ENCODE assay signal across 17 cellular contexts in genomic region chr2:26463252-26464207, GRCh38. TPM values are rescaled to one million over a fixed set of nuclear protein-coding genes. Genes with fewer than 3 reads are reported as not detected.
A peak's percentile ranks its signal among the peaks of the same experiment; 100 is the strongest.
DNase-seq lines count a peak whose midpoint lies in the region; ATAC-seq and TF ChIP-seq lines count a peak whose summit lies in the region.
"Had no signal": no experiment of that assay in that cellular context is flagged by ENCODE, and none has a peak within 500 bp of the region (broad histone marks: within the 10 kb centered on the region; RNA-seq: fewer than 3 reads in every experiment).

No MANE protein-coding gene starts in this region.

- H3K4me1 Mint-ChIP-seq in GM23338: peaks cover 18% of the 10 kb centered on the region
- peaks cover 11% of the 10 kb centered on the region for H3K4me1 Mint-ChIP-seq in brain

- DNase-seq in A673 (ENCODE audit: low spot score) (peak; percentile 23), GM23338 (ENCODE audit: low spot score) (peak; percentile 71), lower lobe of right lung (peak; percentile 41), DMS114 treated with DMSO at 0.1 percent for 48 hours (lab: John Stamatoyannopoulos, UW; ENCODE audit: unreplicated experiment) (no peak), DMS 273 treated with DMSO at 0.1 percent for 48 hours (lab: John Stamatoyannopoulos, UW) (no peak), T-helper 9 cell (no peak)
- DNase-seq in activated CD8-positive, alpha-beta memory T cell treated with anti-CD3 and anti-CD28 coated beads, Interleukin-2, amount 50 U/mL, for 48 hours: no peak
- DNase-seq: activated CD8-positive, alpha-beta T cell treated with anti-CD3 and anti-CD28 coated beads for 36 hours; colonic mucosa; NCI-H187; uterus had no signal

- H3K9me2 ChIP-seq in GM23338 (ENCODE audit: insufficient read depth): no peaks in the 10 kb centered on the region

- no peaks in the 10 kb centered on the region for H3K27me3 ChIP-seq in A673 (replicated peaks; ENCODE audit: insufficient read depth, low read depth, low read length, poor library complexity)
- H3K27me3 ChIP-seq in GM23338 (ENCODE audit: insufficient read depth): no peaks in the 10 kb centered on the region
- no peaks in the 10 kb centered on the region for H3K27me3 ChIP-seq in lower lobe of right lung (ENCODE audit: low read depth)
- H3K27me3 ChIP-seq: colonic mucosa, pancreas, uterus had no signal

- H3K9me3 Mint-ChIP-seq in GM23338 (no peaks in the 10 kb centered on the region; the same call in 2 of the 3 replicates), brain (peaks cover 0 to 11% (median under 1%) of the 10 kb centered on the region in 5 experiments)
- H3K9me3 Mint-ChIP-seq: stimulated activated naive CD8-positive, alpha-beta T cell treated with anti-CD3 and anti-CD28 coated beads, Interleukin-15, Interleukin-2, amounts not matched to agents 100 ng/mL and 50 ng/mL, for 24 hours had no signal

- no peaks in the 10 kb centered on the region for H3K36me3 Mint-ChIP-seq in GM23338 (ENCODE audit: low read depth)
- H3K36me3 Mint-ChIP-seq in brain: no peaks in the 10 kb centered on the region

- peaks cover 17% of the 10 kb centered on the region for H3K27me3 Mint-ChIP-seq in GM23338 (ENCODE audit: insufficient read depth, low read depth, poor library complexity)
- peaks cover 2% of the 10 kb centered on the region for H3K27me3 Mint-ChIP-seq in brain
- H3K27me3 Mint-ChIP-seq: activated CD8-positive, alpha-beta T cell treated with anti-CD3 and anti-CD28 coated beads for 36 hours; stimulated activated naive CD8-positive, alpha-beta T cell treated with anti-CD3 and anti-CD28 coated beads, Interleukin-15, Interleukin-2, amounts not matched to agents 100 ng/mL and 50 ng/mL, for 24 hours had no signal

- H3K9me3 ChIP-seq in A673 (ENCODE audit: low read depth, low read length, poor library complexity, severe bottlenecking) (no peaks in the 10 kb centered on the region), lower lobe of right lung (no peaks in the 10 kb centered on the region)
- H3K9me3 ChIP-seq: colonic mucosa, pancreas, uterus had no signal

- no peaks in the 10 kb centered on the region for H3F3A ChIP-seq in GM23338 (replicated peaks; ENCODE audit: low read depth)

- H3K4me3 Mint-ChIP-seq in GM23338 (no peak overlapping the region; the same call in 2 of the 3 replicates), brain (no peak overlapping the region)
- H3K4me3 Mint-ChIP-seq: activated CD8-positive, alpha-beta T cell treated with anti-CD3 and anti-CD28 coated beads for 36 hours; stimulated activated naive CD8-positive, alpha-beta T cell treated with anti-CD3 and anti-CD28 coated beads, Interleukin-15, Interleukin-2, amounts not matched to agents 100 ng/mL and 50 ng/mL, for 24 hours had no signal

- CTCF ChIA-PET in A673 (lab: Charles Lee): no interaction called here

- no peak overlapping the region for H3K4me2 ChIP-seq in GM23338

- POLR2A ChIA-PET in A673 (lab: Charles Lee; ENCODE audit: low non-redundant PET): no interaction called here

- H2AFZ ChIP-seq in GM23338: no peak overlapping the region

- ATAC-seq in GM23338 (peak; percentile 57), lower lobe of right lung (no peak)

- no peak for TF ChIP-seq CTCF in A673 (conservative IDR thresholded peaks at IDR 0.05; ENCODE audit: low read depth, low read length)
- TF ChIP-seq CTCF in GM23338 (conservative IDR thresholded peaks at IDR 0.05; ENCODE audit: low read depth in 2 of 2): no peak
- TF ChIP-seq CTCF in brain (conservative IDR thresholded peaks at IDR 0.05): no peak
- TF ChIP-seq CTCF in lower lobe of right lung (IDR thresholded peaks at IDR 0.05): no peak

- H3K36me3 ChIP-seq in A673 (ENCODE audit: insufficient read depth, low read length, poor library complexity, severe bottlenecking): no peaks in the 10 kb centered on the region
- no peaks in the 10 kb centered on the region for H3K36me3 ChIP-seq in GM23338 (ENCODE audit: insufficient read depth)
- no peaks in the 10 kb centered on the region for H3K36me3 ChIP-seq in lower lobe of right lung
- H3K36me3 ChIP-seq: colonic mucosa, pancreas, uterus had no signal

- H3K27ac Mint-ChIP-seq in GM23338 (no peak overlapping the region; the same call in 1 of the 2 replicates), brain (peak overlapping the region in 3 of 5 experiments; percentile 8 to 82 (median 45))
- H3K27ac Mint-ChIP-seq: activated CD8-positive, alpha-beta T cell treated with anti-CD3 and anti-CD28 coated beads for 36 hours; stimulated activated naive CD8-positive, alpha-beta T cell treated with anti-CD3 and anti-CD28 coated beads, Interleukin-15, Interleukin-2, amounts not matched to agents 100 ng/mL and 50 ng/mL, for 24 hours had no signal

- H3K27ac ChIP-seq in A673 (ENCODE audit: low read depth, low read length, poor library complexity, severe bottlenecking) (no peak overlapping the region), GM23338 (ENCODE audit: low read depth) (no peak overlapping the region), lower lobe of right lung (no peak overlapping the region)
- H3K27ac ChIP-seq: colonic mucosa, HL-60, pancreas, uterus had no signal

- H3K4me1 ChIP-seq in A673 (ENCODE audit: insufficient read depth, low read length, poor library complexity, severe bottlenecking) (peaks cover 10% of the 10 kb centered on the region), GM23338 (ENCODE audit: insufficient read depth) (no peaks in the 10 kb centered on the region), lower lobe of right lung (no peaks in the 10 kb centered on the region)
- H3K4me1 ChIP-seq: colonic mucosa, pancreas, uterus had no signal

- intact Hi-C loops in A673 (cut with micrococcal nuclease; ENCODE audit: unreplicated experiment) (no loop called here), lower lobe of right lung (cut with DNase I) (no loop called here)

- no peaks in the 10 kb centered on the region for H3K79me2 ChIP-seq in GM23338 (replicated peaks; ENCODE audit: insufficient read depth)

- H4K20me1 ChIP-seq in GM23338 (replicated peaks; ENCODE audit: insufficient read depth): no peaks in the 10 kb centered on the region; the same call in 1 of the 2 replicates

- no peak overlapping the region for H3K4me3 ChIP-seq in A673 (ENCODE audit: low read depth, low read length, poor library complexity, severe bottlenecking)
- no peak overlapping the region for H3K4me3 ChIP-seq in GM23338
- H3K4me3 ChIP-seq in lower lobe of right lung: no peak overlapping the region
- H3K4me3 ChIP-seq: colonic mucosa, pancreas, uterus had no signal

- no TSS peak for BruUV-seq in A673 (replicated peaks; lab: Mats Ljungman, UMichigan)

TF ChIP-seq in GM23338, 12 proteins besides CTCF, POLR2A, EP300 and RAD21 (continues in another document):
- no peak for TF ChIP-seq EZH2phosphoT487 (IDR thresholded peaks at IDR 0.05; ENCODE audit: unreplicated experiment)

RNA-seq across cellular contexts. Expression of gene OTOF, which starts 14.4 kb away (rescaled TPM):
- not detected in 2 replicates for total RNA-seq in A673 (2021)
- 0.21 TPM in 1 of 2 replicates, not detected in the other for total RNA-seq in GM23338 (2014; rRNA removed; shearing (Covaris generic))
- polyA plus RNA-seq in GM23338 (2016; fragmentation: Nextera tagmentation; extraction: Ambion mirVana): 0.23 TPM in 1 of 2 replicates, not detected in the other
- 0.17 TPM for polyA plus RNA-seq in brain (ENCODE audit: insufficient read depth, low read depth, low replicate concordance)
- 0.35 TPM for total RNA-seq in lower lobe of right lung
- total RNA-seq: colonic mucosa, epithelial cell of proximal tubule, kidney epithelial cell had no signal

Comparison
In these comparisons a context has a peak if more than half of its experiments do, and no peak if none do; other contexts are left out.
1. DNase-seq: peak in A673 (single experiment), GM23338 (single experiment) and lower lobe of right lung (single experiment); none in DMS114 treated with DMSO at 0.1 percent for 48 hours (single experiment), DMS 273 treated with DMSO at 0.1 percent for 48 hours (single experiment), T-helper 9 cell (single experiment) and activated CD8-positive, alpha-beta memory T cell treated with anti-CD3 and anti-CD28 coated beads, Interleukin-2, amount 50 U/mL, for 48 hours (single experiment).